In genomic region chr3:46962990-46963389, GRCh38 we compare ENCODE assay signal across 26 cellular contexts. TPM values are rescaled to one million over a fixed set of nuclear protein-coding genes. Genes with fewer than 3 reads are reported as not detected.
DNase-seq lines count a peak whose midpoint lies in the region; ATAC-seq and TF ChIP-seq lines count a peak whose summit lies in the region.
"Had no signal": no experiment of that assay in that cellular context is flagged by ENCODE, and none has a peak within 500 bp of the region (broad histone marks: within the 10 kb centered on the region; RNA-seq: fewer than 3 reads in every experiment).

No MANE protein-coding gene starts in this region.

- DNase-seq in CD8-positive, alpha-beta memory T cell = no peak
- DNase-seq in HT-29 (ENCODE audit: low spot score) (peak; percentile 11), GM10266 (ENCODE audit: extremely low spot score) (no peak), nephron progenitor cell (no peak)
- DNase-seq: activated CD4-positive, alpha-beta T cell treated with anti-CD3 and anti-CD28 coated beads, Interleukin-2, amount 50 U/mL, for 1 hour; activated gamma-delta T cell; amniotic stem cell; brain microvascular endothelial cell; islet precursor cell; naive thymus-derived CD8-positive, alpha-beta T cell; NCI-H2171 treated with DMSO at 0.1 percent for 48 hours; NCI-H526; NK-92 treated with Interleukin-12 subunit alpha and Interleukin-12 subunit beta, amount 100 ng/mL, for 24 hours; retina; SHP77 treated with DMSO at 0.1 percent for 48 hours; small intestine; stimulated activated CD4-positive, alpha-beta T cell treated with anti-CD3 and anti-CD28 coated beads, Interleukin-1b, Interleukin-23, amount 100 ng/mL, for 48 hours; SW 1271; T1000; upper lobe of right lung had no signal

- H3K4me3 Mint-ChIP-seq in CD8-positive, alpha-beta memory T cell = no peak overlapping the region
- H3K4me3 Mint-ChIP-seq in activated T-helper 17 cell treated with anti-CD3 and anti-CD28 coated beads, Interleukin-2, amount 50 U/mL, for 72 hours = no peak overlapping the region
- H3K4me3 Mint-ChIP-seq in nephron progenitor cell = no peak overlapping the region
- H3K4me3 Mint-ChIP-seq: WTC11 had no signal

- peaks cover 69% of the 10 kb centered on the region for H3K4me1 ChIP-seq in CD8-positive, alpha-beta memory T cell (ENCODE audit: insufficient read depth, low read length)
- H3K4me1 ChIP-seq in neutrophil (ENCODE audit: control insufficient read depth in 1 of 2, insufficient read depth in 1 of 2, low read depth in 1 of 2, low read length in 1 of 2) = peaks cover 73 to 77% of the 10 kb centered on the region in 2 experiments

- peaks cover 4% of the 10 kb centered on the region for H3K36me3 ChIP-seq in CD8-positive, alpha-beta memory T cell (ENCODE audit: insufficient read depth, low read length)
- no peaks in the 10 kb centered on the region for H3K36me3 ChIP-seq in neutrophil
- H3K36me3 ChIP-seq: upper lobe of right lung had no signal

- H3K4me3 ChIP-seq in CD8-positive, alpha-beta memory T cell (ENCODE audit: low read length) = no peak overlapping the region
- no peak overlapping the region for H3K4me3 ChIP-seq in neutrophil (ENCODE audit: low read depth in 1 of 2, low read length in 1 of 2)
- H3K4me3 ChIP-seq: upper lobe of right lung had no signal

- no peaks in the 10 kb centered on the region for H3K9me3 Mint-ChIP-seq in CD8-positive, alpha-beta memory T cell
- H3K9me3 Mint-ChIP-seq in activated T-helper 17 cell treated with anti-CD3 and anti-CD28 coated beads, Interleukin-2, amount 50 U/mL, for 72 hours = no peaks in the 10 kb centered on the region
- H3K9me3 Mint-ChIP-seq in nephron progenitor cell = peaks cover 24% of the 10 kb centered on the region
- H3K9me3 Mint-ChIP-seq: naive thymus-derived CD8-positive, alpha-beta T cell had no signal

- H3K27ac ChIP-seq in CD8-positive, alpha-beta memory T cell (ENCODE audit: low read depth, low read length) = no peak overlapping the region
- peak overlapping the region; percentile 28 for H3K27ac ChIP-seq in neutrophil
- H3K27ac ChIP-seq: brain microvascular endothelial cell, C4-2B, upper lobe of right lung had no signal

- TF ChIP-seq CTCF in neutrophil (IDR thresholded peaks at IDR 0.05) (no peak), GM10266 (IDR thresholded peaks at IDR 0.05; ENCODE audit: control insufficient read depth, insufficient read depth, low read depth, missing control alignments) (no peak), nephron progenitor cell (IDR thresholded peaks at IDR 0.05) (no peak)

- no peaks in the 10 kb centered on the region for H3K27me3 ChIP-seq in CD8-positive, alpha-beta memory T cell (ENCODE audit: insufficient read depth, low read length, poor library complexity, severe bottlenecking)
- no peaks in the 10 kb centered on the region for H3K27me3 ChIP-seq in neutrophil
- H3K27me3 ChIP-seq: brain microvascular endothelial cell, upper lobe of right lung had no signal

- CTCF ChIA-PET in CD8-positive, alpha-beta memory T cell (lab: Charles Lee) = no interaction called here

- no peak for ATAC-seq in activated T-helper 17 cell treated with anti-CD3 and anti-CD28 coated beads, Interleukin-2, amount 50 U/mL, for 72 hours (replicated peaks)
- no peak for ATAC-seq in HG02981 (IDR thresholded peaks at IDR 0.05; ENCODE audit: unreplicated experiment)
- ATAC-seq: HCT116; naive thymus-derived CD8-positive, alpha-beta T cell; upper lobe of right lung; WTC11 had no signal

- H3K27me3 Mint-ChIP-seq in CD8-positive, alpha-beta memory T cell = no peaks in the 10 kb centered on the region
- no peaks in the 10 kb centered on the region for H3K27me3 Mint-ChIP-seq in activated T-helper 17 cell treated with anti-CD3 and anti-CD28 coated beads, Interleukin-2, amount 50 U/mL, for 72 hours
- no peaks in the 10 kb centered on the region for H3K27me3 Mint-ChIP-seq in nephron progenitor cell (ENCODE audit: low read depth, poor library complexity)
- H3K27me3 Mint-ChIP-seq: naive thymus-derived CD8-positive, alpha-beta T cell had no signal

- peaks cover 0 to 31% (median 8%) of the 10 kb centered on the region in 3 donors for H3K36me3 Mint-ChIP-seq in CD8-positive, alpha-beta memory T cell
- peaks cover 56% of the 10 kb centered on the region for H3K36me3 Mint-ChIP-seq in activated T-helper 17 cell treated with anti-CD3 and anti-CD28 coated beads, Interleukin-2, amount 50 U/mL, for 72 hours (ENCODE audit: low read depth)
- H3K36me3 Mint-ChIP-seq in nephron progenitor cell (ENCODE audit: low read depth) = peaks cover 51% of the 10 kb centered on the region

- H3K9me3 ChIP-seq in CD8-positive, alpha-beta memory T cell (ENCODE audit: low read length) = no peaks in the 10 kb centered on the region
- H3K9me3 ChIP-seq in neutrophil = no peaks in the 10 kb centered on the region
- H3K9me3 ChIP-seq: upper lobe of right lung had no signal

- POLR2A ChIA-PET in CD8-positive, alpha-beta memory T cell (lab: Charles Lee) = no interaction called here

- peaks cover 76 to 88% (median 84%) of the 10 kb centered on the region in 3 donors for H3K4me1 Mint-ChIP-seq in CD8-positive, alpha-beta memory T cell
- peaks cover 70% of the 10 kb centered on the region for H3K4me1 Mint-ChIP-seq in activated T-helper 17 cell treated with anti-CD3 and anti-CD28 coated beads, Interleukin-2, amount 50 U/mL, for 72 hours
- peaks cover 36% of the 10 kb centered on the region for H3K4me1 Mint-ChIP-seq in nephron progenitor cell

- peak overlapping the region; percentile 16 to 87 (median 64) for H3K27ac Mint-ChIP-seq in CD8-positive, alpha-beta memory T cell
- H3K27ac Mint-ChIP-seq in activated T-helper 17 cell treated with anti-CD3 and anti-CD28 coated beads, Interleukin-2, amount 50 U/mL, for 72 hours = peak overlapping the region; percentile 57
- H3K27ac Mint-ChIP-seq in nephron progenitor cell = no peak overlapping the region
- H3K27ac Mint-ChIP-seq: WTC11 had no signal

RNA-seq across cellular contexts. Expression of gene CCDC12, which starts 13.6 kb away (rescaled TPM):
- 10 to 100 TPM; 56.4 to 59.8 TPM for total RNA-seq in CD8-positive, alpha-beta memory T cell
- 114 TPM for polyA plus RNA-seq in CD8-positive, alpha-beta memory T cell
- 38.2 and 39.4 TPM in 2 replicates for total RNA-seq in HT-29 (2014; rRNA removed; shearing (Covaris generic))
- 10 to 100 TPM; 46.9 to 59.8 TPM for total RNA-seq in activated T-helper 17 cell treated with anti-CD3 and anti-CD28 coated beads, Interleukin-2, amount 50 U/mL, for 72 hours

RNA-seq across cellular contexts. Expression of gene NBEAL2, which starts 16.5 kb away (rescaled TPM):
- total RNA-seq in CD8-positive, alpha-beta memory T cell = 10 to 100 TPM; 76.2 to 83.5 TPM
- polyA plus RNA-seq in CD8-positive, alpha-beta memory T cell = 12.8 TPM
- total RNA-seq in HT-29 (2014; rRNA removed; shearing (Covaris generic)) = 154 and 168 TPM in 2 replicates
- 100 to 1,000 TPM; 140 to 169 TPM for total RNA-seq in activated T-helper 17 cell treated with anti-CD3 and anti-CD28 coated beads, Interleukin-2, amount 50 U/mL, for 72 hours
